ENCODE assay signal across 8 cellular contexts in the genomic region with DNA sequence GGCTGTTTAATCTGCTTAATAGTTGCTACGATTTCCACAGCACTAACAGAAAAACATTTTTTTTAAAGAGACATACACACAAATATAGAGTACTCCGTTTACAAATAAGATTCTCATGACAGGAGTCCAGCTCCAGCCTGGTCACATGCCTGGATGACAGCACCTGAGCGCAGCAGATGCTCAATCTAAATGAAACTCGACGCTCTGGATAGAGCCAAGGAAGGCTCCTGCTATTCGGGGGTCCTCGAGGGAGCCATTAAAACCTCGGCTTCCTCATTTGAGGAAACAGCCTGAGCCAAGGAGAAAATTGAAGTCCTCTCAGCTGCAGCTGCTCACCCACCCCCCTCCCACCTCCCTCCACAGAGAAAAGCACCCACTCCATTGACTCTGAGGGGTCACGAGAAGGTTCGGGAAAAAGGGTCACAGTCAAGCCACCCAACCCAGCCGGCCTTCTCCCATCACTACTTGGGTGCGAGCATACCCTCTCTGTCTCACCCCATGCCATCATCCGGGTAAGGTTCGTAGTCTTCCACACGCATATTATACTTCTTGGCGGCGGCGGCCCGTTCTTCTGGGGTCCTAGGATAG. TPM values are rescaled to one million over a fixed set of nuclear protein-coding genes. Genes with fewer than 3 reads are reported as not detected.
DNase-seq lines count a peak whose midpoint lies in the region; ATAC-seq, FAIRE-seq and TF ChIP-seq lines count a peak whose summit lies in the region.

No MANE protein-coding gene starts in this region.

- in situ Hi-C loops in astrocyte of the spinal cord (cut with HindIII; ENCODE audit: low sequenced_read_pairs), result loop anchor here (25.0 kb wide), 1 partner anchor 192 kb away; a partner anchor contains a TSS

- H3K4me1 ChIP-seq in left lung (peaks cover 4 to 22% of the 10 kb centered on the region in 2 donors), thoracic aorta (ENCODE audit: control insufficient read depth in 1 of 2, low read depth in 2 of 2) (peaks cover 4 to 23% of the 10 kb centered on the region in 2 donors)

- H3K27ac ChIP-seq in left lung (peak overlapping the region; percentile 50 to 75), thoracic aorta (peak overlapping the region; percentile 2 to 66)

- H3K27me3 ChIP-seq in GM06990 (replicated peaks; ENCODE audit: control insufficient read depth, insufficient read depth, low read length) (no peaks in the 10 kb centered on the region), left lung (no peaks in the 10 kb centered on the region), thoracic aorta (replicated peaks; ENCODE audit: insufficient read depth) (no peaks in the 10 kb centered on the region)

- H3K9me3 ChIP-seq in left lung (no peaks in the 10 kb centered on the region), thoracic aorta (no peaks in the 10 kb centered on the region)

- no peak for ATAC-seq in left lung
- ATAC-seq in thoracic aorta (ENCODE audit: insufficient number of reproducible peaks, low FRiP score, low read depth), result no peak
- no peak for ATAC-seq in GM21717 (IDR thresholded peaks at IDR 0.05; ENCODE audit: unreplicated experiment)

- TF ChIP-seq CTCF in GM06990 (IDR thresholded peaks at IDR 0.05; ENCODE audit: insufficient read depth, low read length, poor library complexity, severe bottlenecking), result no peak
- no peak for TF ChIP-seq CTCF in astrocyte of the spinal cord (IDR thresholded peaks at IDR 0.05; ENCODE audit: low read depth, low read length)
- TF ChIP-seq CTCF in left lung (IDR thresholded peaks at IDR 0.05), result no peak
- no peak for TF ChIP-seq CTCF in thoracic aorta (IDR thresholded peaks at IDR 0.05)
- no peak for TF ChIP-seq CTCF in D721Med (IDR thresholded peaks at IDR 0.05; ENCODE audit: insufficient read depth, missing control alignments)

- peak; percentile 18 for DNase-seq in GM06990 (ENCODE audit: extremely low read depth, insufficient read length)
- DNase-seq in Jurkat, Clone E6-1 (ENCODE audit: low read depth, low spot score), result no peak
- no peak for DNase-seq in astrocyte of the spinal cord (ENCODE audit: low read depth, low spot score)
- DNase-seq in left lung, result no peak
- no peak for DNase-seq in thoracic aorta (ENCODE audit: low spot score)
- no peak for DNase-seq in NK-92 treated with Interleukin-12 subunit alpha and Interleukin-12 subunit beta, amount 100 ng/mL, for 24 hours (lab: John Stamatoyannopoulos, UW)
- DNase-seq in D721Med (ENCODE audit: insufficient read length, low spot score), result no peak

- H3K36me3 ChIP-seq in GM06990 (ENCODE audit: control insufficient read depth, insufficient read depth, low read length) (peaks cover 20% of the 10 kb centered on the region), left lung (peaks cover 0 to 32% of the 10 kb centered on the region in 2 donors), thoracic aorta (peaks cover 26% of the 10 kb centered on the region)

- intact Hi-C loops in left lung (cut with DNase I), result no loop called here

- peak overlapping the region; percentile 98 for H3K4me3 ChIP-seq in GM06990 (replicated peaks; ENCODE audit: low read depth, low read length)
- peak overlapping the region; percentile 80 for H3K4me3 ChIP-seq in Jurkat, Clone E6-1 (ENCODE audit: low read length)
- peak overlapping the region; percentile 91 for H3K4me3 ChIP-seq in astrocyte of the spinal cord (ENCODE audit: low read depth, low read length)
- peak overlapping the region; percentile 86 to 94 for H3K4me3 ChIP-seq in left lung
- peak overlapping the region; percentile 89 for H3K4me3 ChIP-seq in thoracic aorta

- no peak for FAIRE-seq in D721Med (lab: Jason Lieb, UNC)

RNA-seq across cellular contexts. Expression of a gene that starts 0.7 kb away (rescaled TPM):
- polyA plus RNA-seq in Jurkat, Clone E6-1 (2012; ENCODE audit: insufficient read depth, insufficient read length), result 172 TPM
- total RNA-seq in left lung (100 to 1,000 TPM; 112 to 130 TPM), thoracic aorta (100 to 1,000 TPM; 106 to 222 TPM)

RNA-seq across cellular contexts. Expression of a gene that starts 6.8 kb away (rescaled TPM):
- polyA plus RNA-seq in Jurkat, Clone E6-1 (2012; ENCODE audit: insufficient read depth, insufficient read length), result 42.6 TPM
- total RNA-seq in left lung, result 10 to 100 TPM; 37.7 to 41.5 TPM
- 10 to 100 TPM; 11.5 to 17.7 TPM for total RNA-seq in thoracic aorta

RNA-seq across cellular contexts. Expression of a gene that starts 9.3 kb away (rescaled TPM):
- 62.2 TPM for polyA plus RNA-seq in Jurkat, Clone E6-1 (2012; ENCODE audit: insufficient read depth, insufficient read length)
- total RNA-seq in left lung, result 10 to 100 TPM in 1 of 2 donors, 1 to 10 TPM in 1; 8.8 to 10.1 TPM
- 10 to 100 TPM; 11.2 to 12.7 TPM for total RNA-seq in thoracic aorta
